1 cellular context compared by ENCODE assay signal in genomic region chr2:233379441-233379840, GRCh38.
TF ChIP-seq lines count a peak whose summit lies in the region.

No MANE protein-coding gene starts in this region.

TF ChIP-seq in SK-N-SH, 30 proteins besides CTCF, POLR2A, EP300 and RAD21 (continued from another document):
- TF ChIP-seq PBX3 (IDR thresholded peaks at IDR 0.05) (no peak), SIN3A (IDR thresholded peaks at IDR 0.05; ENCODE audit: borderline replicate concordance, low read depth, low read length) (no peak), EZH2phosphoT487 (IDR thresholded peaks at IDR 0.05; ENCODE audit: borderline replicate concordance, low read depth) (no peak)
TF ChIP-seq in SK-N-SH: peak in this region for 0.
